Comparison of ENCODE assay signal across 11 cellular contexts in the genomic region with DNA sequence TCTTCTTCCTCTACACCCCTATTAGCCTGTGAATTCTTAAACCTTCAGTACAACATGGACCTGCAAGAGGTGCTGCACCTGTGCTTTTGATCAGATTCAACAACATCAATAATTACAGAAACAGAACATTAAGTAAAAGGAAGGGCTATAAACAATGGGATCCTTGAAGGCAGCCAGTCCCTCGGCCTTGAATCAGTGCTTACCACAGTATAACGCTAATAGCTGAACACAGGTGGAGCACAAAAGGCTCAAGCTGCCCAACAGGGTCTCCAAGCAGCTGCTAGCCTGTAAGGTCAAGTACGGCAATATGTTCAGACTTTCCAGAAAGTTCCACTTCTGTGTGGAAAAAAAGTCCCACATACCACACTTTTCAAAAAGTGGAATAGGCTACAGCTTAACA.
DNase-seq lines count a peak whose midpoint lies in the region; ATAC-seq, FAIRE-seq and TF ChIP-seq lines count a peak whose summit lies in the region.
"Had no signal": no experiment of that assay in that cellular context is flagged by ENCODE, and none has a peak within 500 bp of the region (broad histone marks: within the 10 kb centered on the region; RNA-seq: fewer than 3 reads in every experiment).

No MANE protein-coding gene starts in this region.

- H3K27me3 ChIP-seq in right lobe of liver (no peaks in the 10 kb centered on the region), HepG2 (ENCODE audit: control insufficient read depth in 1 of 2, insufficient read depth in 2 of 2, low read length in 2 of 2) (no peaks in the 10 kb centered on the region), transverse colon (no peaks in the 10 kb centered on the region)

- no peak for TF ChIP-seq RAD21 in HepG2 (CRISPR knock-in tag; IDR thresholded peaks at IDR 0.05)

- H3K4me1 ChIP-seq in right lobe of liver, result peaks cover 0 to 14% (median 0%) of the 10 kb centered on the region in 4 donors
- peaks cover 40% of the 10 kb centered on the region for H3K4me1 ChIP-seq in HepG2 (ENCODE audit: insufficient read depth, low read length)
- H3K4me1 ChIP-seq in transverse colon, result peaks cover 14 to 43% (median 36%) of the 10 kb centered on the region in 4 donors

- no peaks in the 10 kb centered on the region for H3K79me2 ChIP-seq in HepG2 (ENCODE audit: insufficient read depth, low read length)

- H3K4me3 ChIP-seq in right lobe of liver, result no peak overlapping the region
- H3K4me3 ChIP-seq in HepG2 (replicated peaks in 1 of 3; ENCODE audit: insufficient read depth in 1 of 3, low read depth in 2 of 3, low read length in 3 of 3), result no peak overlapping the region
- no peak overlapping the region for H3K4me3 ChIP-seq in transverse colon

- BruUV-seq in HepG2 (replicated peaks; lab: Mats Ljungman, UMichigan), result no TSS peak

- H3K36me3 ChIP-seq in right lobe of liver (no peaks in the 10 kb centered on the region), HepG2 (replicated peaks in 1 of 2; ENCODE audit: control insufficient read depth in 1 of 2, insufficient read depth in 2 of 2, low read length in 2 of 2) (no peaks in the 10 kb centered on the region), transverse colon (no peaks in the 10 kb centered on the region)

- H3K9me3 ChIP-seq in right lobe of liver (no peaks in the 10 kb centered on the region), HepG2 (ENCODE audit: low read length) (no peaks in the 10 kb centered on the region), transverse colon (no peaks in the 10 kb centered on the region)

- ATAC-seq in right lobe of liver (peak; percentile 15 to 35 (median 26)), HepG2 (no peak), omental fat pad (ENCODE audit: low FRiP score) (no peak)

- no peak overlapping the region for H3K9ac ChIP-seq in HepG2 (ENCODE audit: insufficient read depth, low read depth, low read length)

- H3K4me2 ChIP-seq in HepG2 (ENCODE audit: low read depth, low read length), result no peak overlapping the region

- CTCF ChIA-PET in HepG2 (lab: Yijun Ruan, JAX; ENCODE audit: low intra/inter-chr PET ratio, low total read pairs), result no interaction called here

- TF ChIP-seq CTCF in right lobe of liver (IDR thresholded peaks at IDR 0.05), result no peak
- TF ChIP-seq CTCF in HepG2 (CRISPR knock-in tag; IDR thresholded peaks at IDR 0.05), result no peak
- no peak for TF ChIP-seq CTCF in transverse colon (IDR thresholded peaks at IDR 0.05)
- TF ChIP-seq CTCF in omental fat pad (IDR thresholded peaks at IDR 0.05), result no peak

- POLR2A ChIA-PET in HepG2 (lab: Yijun Ruan, JAX), result no interaction called here

- TF ChIP-seq POLR2A in right lobe of liver (IDR thresholded peaks at IDR 0.05) (no peak), HepG2 (IDR thresholded peaks at IDR 0.05; ENCODE audit: insufficient read depth in 1 of 2, low read depth in 2 of 2, low read length in 2 of 2) (no peak), transverse colon (IDR thresholded peaks at IDR 0.05) (no peak)

- WGBS in right lobe of liver (ENCODE audit: insufficient coverage, low coverage, low lambda C conversion rate, missing lambda C conversion rate), result 40% methylated on average over 3 of the region's 3 CpGs
- WGBS in HepG2 (ENCODE audit: low lambda C conversion rate), result 62% methylated on average over 3 of the region's 3 CpGs
- 23 to 28% methylated on average over 3 of the region's 3 CpGs for WGBS in transverse colon (ENCODE audit: low coverage in 1 of 2), 2 donors

- peak in 1 of 3 donors; percentile 21 for DNase-seq in right lobe of liver
- no peak for DNase-seq in HepG2 (ENCODE audit: low spot score)
- DNase-seq in NCI-H146 treated with DMSO at 0.1 percent for 48 hours (lab: John Stamatoyannopoulos, UW; ENCODE audit: unreplicated experiment), result peak; percentile 58
- peak; percentile 46 for DNase-seq in fibroblast of peridontal ligament (ENCODE audit: extremely low read depth)
- DNase-seq in transverse colon, result peak; percentile 29
- DNase-seq in omental fat pad (ENCODE audit: low spot score), result no peak
- DNase-seq in urothelium cell line (ENCODE audit: low spot score), result no peak
- no peak for DNase-seq in medulla oblongata (ENCODE audit: extremely low spot score)
- DNase-seq: foreskin melanocyte, GDM1, NCI-H526 treated with DMSO at 0.1 percent for 48 hours had no signal

- intact Hi-C loops in right lobe of liver (cut with DNase I) (no loop called here), HepG2 (cut with micrococcal nuclease; ENCODE audit: unreplicated experiment) (loop anchor here (5.0 kb wide), 1 partner anchor 1357 kb away; no protein-coding TSS in a partner anchor), transverse colon (cut with DNase I; ENCODE audit: low total_unique reads) (no loop called here)

- in situ Hi-C loops in HepG2 (cut with HindIII; ENCODE audit: extremely low pct_ligation_motif_present, low pct_unique_long_range_greater_than_20kb) (no loop called here), transverse colon (cut with MboI; ENCODE audit: low pct_ligation_motif_present in 1 of 4, low pct_unique_long_range_greater_than_20kb in 1 of 4, low sequenced_read_pairs in 3 of 4) (no loop called here)

- H4K20me1 ChIP-seq in HepG2 (ENCODE audit: insufficient read depth, low read length), result no peaks in the 10 kb centered on the region

- FAIRE-seq in HepG2 (lab: Jason Lieb, UNC), result no peak
- FAIRE-seq in urothelium cell line (lab: Jason Lieb, UNC), result no peak

- H3K27ac ChIP-seq in right lobe of liver (no peak overlapping the region), HepG2 (ENCODE audit: extremely low read length, insufficient read depth, low read length) (no peak overlapping the region), transverse colon (peak overlapping the region; percentile 56 to 68 (median 60))

- no peak overlapping the region for H2AFZ ChIP-seq in HepG2 (ENCODE audit: low read length)

- TF ChIP-seq EP300 in HepG2 (IDR thresholded peaks at IDR 0.05; ENCODE audit: low read depth in 2 of 2, low read length in 2 of 2), result no peak
- TF ChIP-seq EP300 in HepG2 (CRISPR knock-in tag; IDR thresholded peaks at IDR 0.05; ENCODE audit: borderline replicate concordance), result no peak
- TF ChIP-seq EP300 in transverse colon (IDR thresholded peaks at IDR 0.05; ENCODE audit: low read depth), result no peak

TF ChIP-seq in HepG2, 621 proteins besides CTCF, POLR2A, EP300 and RAD21:
- TF ChIP-seq, protein P1, sequence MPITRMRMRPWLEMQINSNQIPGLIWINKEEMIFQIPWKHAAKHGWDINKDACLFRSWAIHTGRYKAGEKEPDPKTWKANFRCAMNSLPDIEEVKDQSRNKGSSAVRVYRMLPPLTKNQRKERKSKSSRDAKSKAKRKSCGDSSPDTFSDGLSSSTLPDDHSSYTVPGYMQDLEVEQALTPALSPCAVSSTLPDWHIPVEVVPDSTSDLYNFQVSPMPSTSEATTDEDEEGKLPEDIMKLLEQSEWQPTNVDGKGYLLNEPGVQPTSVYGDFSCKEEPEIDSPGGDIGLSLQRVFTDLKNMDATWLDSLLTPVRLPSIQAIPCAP (CRISPR knock-in tag; IDR thresholded peaks at IDR 0.05; ENCODE audit: low read depth), result no peak
- TF ChIP-seq ZNF329 (CRISPR knock-in tag; IDR thresholded peaks at IDR 0.05; ENCODE audit: low read depth) (no peak), ZSCAN22 (CRISPR knock-in tag; IDR thresholded peaks at IDR 0.05) (no peak), HOXD1 (CRISPR knock-in tag; IDR thresholded peaks at IDR 0.05) (no peak), HOXA3 (CRISPR knock-in tag; IDR thresholded peaks at IDR 0.05) (no peak), ZBTB21 (CRISPR knock-in tag; IDR thresholded peaks at IDR 0.05) (no peak), CHD2 (IDR thresholded peaks at IDR 0.05; ENCODE audit: low read depth, low read length) (no peak), MAFG (CRISPR knock-in tag; IDR thresholded peaks at IDR 0.05) (no peak), SIX4 (CRISPR knock-in tag; IDR thresholded peaks at IDR 0.05) (no peak), JARID2 (CRISPR knock-in tag; IDR thresholded peaks at IDR 0.05; ENCODE audit: insufficient replicate concordance) (no peak), ZNF44 (CRISPR knock-in tag; IDR thresholded peaks at IDR 0.05) (no peak), ARNT (IDR thresholded peaks at IDR 0.05) (no peak), ZSCAN21 (CRISPR knock-in tag; IDR thresholded peaks at IDR 0.05; ENCODE audit: borderline replicate concordance) (no peak), ZNF12 (CRISPR knock-in tag; IDR thresholded peaks at IDR 0.05) (no peak), SKI (IDR thresholded peaks at IDR 0.05; ENCODE audit: partially characterized antibody) (no peak), STAG1 (CRISPR knock-in tag; IDR thresholded peaks at IDR 0.05) (no peak), SALL2 (CRISPR knock-in tag; IDR thresholded peaks at IDR 0.05) (no peak), RFX3 (CRISPR knock-in tag; IDR thresholded peaks at IDR 0.05) (no peak)
- TF ChIP-seq, protein P2, sequence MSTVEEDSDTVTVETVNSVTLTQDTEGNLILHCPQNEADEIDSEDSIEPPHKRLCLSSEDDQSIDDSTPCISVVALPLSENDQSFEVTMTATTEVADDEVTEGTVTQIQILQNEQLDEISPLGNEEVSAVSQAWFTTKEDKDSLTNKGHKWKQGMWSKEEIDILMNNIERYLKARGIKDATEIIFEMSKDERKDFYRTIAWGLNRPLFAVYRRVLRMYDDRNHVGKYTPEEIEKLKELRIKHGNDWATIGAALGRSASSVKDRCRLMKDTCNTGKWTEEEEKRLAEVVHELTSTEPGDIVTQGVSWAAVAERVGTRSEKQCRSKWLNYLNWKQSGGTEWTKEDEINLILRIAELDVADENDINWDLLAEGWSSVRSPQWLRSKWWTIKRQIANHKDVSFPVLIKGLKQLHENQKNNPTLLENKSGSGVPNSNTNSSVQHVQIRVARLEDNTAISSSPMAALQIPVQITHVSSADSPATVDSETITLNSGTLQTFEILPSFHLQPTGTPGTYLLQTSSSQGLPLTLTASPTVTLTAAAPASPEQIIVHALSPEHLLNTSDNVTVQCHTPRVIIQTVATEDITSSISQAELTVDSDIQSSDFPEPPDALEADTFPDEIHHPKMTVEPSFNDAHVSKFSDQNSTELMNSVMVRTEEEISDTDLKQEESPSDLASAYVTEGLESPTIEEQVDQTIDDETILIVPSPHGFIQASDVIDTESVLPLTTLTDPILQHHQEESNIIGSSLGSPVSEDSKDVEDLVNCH (CRISPR knock-in tag; IDR thresholded peaks at IDR 0.05), result no peak

Comparison
In these comparisons a context has a peak if more than half of its experiments do, and no peak if none do; other contexts are left out.
1. ATAC-seq: peak in right lobe of liver (4 of 4); none in HepG2 (single experiment) and omental fat pad (single experiment).
2. DNase-seq: peak in NCI-H146 treated with DMSO at 0.1 percent for 48 hours (single experiment), fibroblast of peridontal ligament (single experiment) and transverse colon (single experiment); none in HepG2 (single experiment), omental fat pad (single experiment), urothelium cell line (single experiment) and medulla oblongata (single experiment).
3. H3K27ac ChIP-seq: peak in transverse colon (4 of 4); none in right lobe of liver (0 of 3) and HepG2 (single experiment).